ENCODE assay signal across 1 cellular context in genomic region chr18:79011300-79011870, GRCh38.
TF ChIP-seq lines count a peak whose summit lies in the region.

No MANE protein-coding gene starts in this region.

TF ChIP-seq in SK-N-SH, 30 proteins besides CTCF, POLR2A, EP300 and RAD21 (continued from another document):
- TF ChIP-seq TAF1 (IDR thresholded peaks at IDR 0.05; ENCODE audit: borderline replicate concordance, low read depth, low read length) (no peak), SMC3 (IDR thresholded peaks at IDR 0.05; ENCODE audit: low read depth, low read length) (no peak), USF1 (IDR thresholded peaks at IDR 0.05; ENCODE audit: borderline replicate concordance, low read depth) (no peak), CHD2 (IDR thresholded peaks at IDR 0.05; ENCODE audit: low read length, partially characterized antibody) (no peak), TCF12 (IDR thresholded peaks at IDR 0.05) (no peak), TEAD4 (IDR thresholded peaks at IDR 0.05; ENCODE audit: borderline replicate concordance, insufficient read depth) (no peak), GATA2 (CRISPR knock-in tag; IDR thresholded peaks at IDR 0.05) (no peak)
- TF ChIP-seq, protein P1, sequence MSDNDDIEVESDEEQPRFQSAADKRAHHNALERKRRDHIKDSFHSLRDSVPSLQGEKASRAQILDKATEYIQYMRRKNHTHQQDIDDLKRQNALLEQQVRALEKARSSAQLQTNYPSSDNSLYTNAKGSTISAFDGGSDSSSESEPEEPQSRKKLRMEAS (IDR thresholded peaks at IDR 0.05; ENCODE audit: low read depth), result no peak
